Comparison of ENCODE assay signal across 8 cellular contexts in the genomic region with DNA sequence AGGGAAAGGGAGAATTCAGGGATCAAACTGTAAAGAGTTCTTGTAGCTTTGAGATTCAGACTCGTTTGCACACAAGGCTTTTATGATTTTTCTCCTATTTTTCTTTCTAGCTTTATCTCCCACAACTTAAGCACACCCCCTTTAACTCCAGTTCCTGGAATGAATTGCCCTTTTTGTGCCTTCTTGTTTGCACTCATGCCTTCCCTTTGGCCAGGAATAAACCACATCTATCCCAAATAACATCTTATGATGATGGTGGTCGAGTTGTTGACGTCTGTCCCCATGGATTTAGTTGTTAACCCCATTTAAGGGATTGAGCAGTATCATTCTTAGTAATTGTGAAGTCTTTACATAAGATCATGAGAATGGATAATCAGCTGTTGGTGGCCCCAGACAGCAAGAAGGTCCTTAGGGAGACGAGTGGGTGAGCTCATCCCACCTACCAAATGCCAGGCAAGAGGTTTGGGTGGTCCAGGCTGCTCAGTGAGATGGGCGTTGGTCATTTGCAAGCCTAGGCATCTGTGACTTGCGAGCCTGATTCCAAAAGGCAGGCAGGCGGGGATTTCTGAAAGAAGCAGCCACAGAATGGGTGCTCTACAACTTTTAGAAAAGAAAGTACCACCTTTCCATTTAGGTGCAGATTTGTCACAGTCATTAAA. TPM values are rescaled to one million over a fixed set of nuclear protein-coding genes. Genes with fewer than 3 reads are reported as not detected.
DNase-seq lines count a peak whose midpoint lies in the region; ATAC-seq, FAIRE-seq and TF ChIP-seq lines count a peak whose summit lies in the region.

No MANE protein-coding gene starts in this region.

- no peaks in the 10 kb centered on the region for H3K9me3 ChIP-seq in keratinocyte (ENCODE audit: control insufficient read depth, low read depth, low read length)
- H3K9me3 ChIP-seq in suprapubic skin = no peaks in the 10 kb centered on the region

- TF ChIP-seq POLR2A in suprapubic skin (IDR thresholded peaks at IDR 0.05) = no peak
- TF ChIP-seq POLR2A in lower leg skin (IDR thresholded peaks at IDR 0.05) = no peak

- peaks cover 68% of the 10 kb centered on the region for H3K79me2 ChIP-seq in keratinocyte (ENCODE audit: control insufficient read depth, insufficient read depth, low read length)

- ATAC-seq in HG03097 (IDR thresholded peaks at IDR 0.05; ENCODE audit: low FRiP score, unreplicated experiment) = no peak

- no peak for FAIRE-seq in keratinocyte (lab: Jason Lieb, UNC)

- dilution Hi-C loops in keratinocyte (cut with MboI; ENCODE audit: extremely low pct_ligation_motif_present, low sequenced_read_pairs) = no loop called here

- H4K20me1 ChIP-seq in keratinocyte (ENCODE audit: control insufficient read depth, extremely low read depth, insufficient read depth, low read length) = peaks cover 11% of the 10 kb centered on the region

- H3K4me2 ChIP-seq in keratinocyte (ENCODE audit: control insufficient read depth, extremely low read depth, insufficient read depth, low read depth, low read length) = peak overlapping the region; percentile 95

- H3K4me1 Mint-ChIP-seq in T-helper 1 cell treated with Interleukin-12 subunit alpha and Interleukin-12 subunit beta and Interleukin-4 antibody, amounts not matched to agents 30 μg/mL and 1 μg/mL, for 36 hours (ENCODE audit: low read depth) = peaks cover 34% of the 10 kb centered on the region
- peaks cover 45% of the 10 kb centered on the region for H3K4me1 Mint-ChIP-seq in activated T-helper 2 cell treated with anti-CD3 and anti-CD28 coated beads, Interferon-gamma antibody, Interleukin-2, Interleukin-4, amounts not matched to agents 10 μg/mL and 5 μg/mL and 100 μg/mL, durations not matched to agents 14 hours and 24 hours and 36 hours (ENCODE audit: low read depth)

- H3K27ac Mint-ChIP-seq in T-helper 1 cell treated with Interleukin-12 subunit alpha and Interleukin-12 subunit beta and Interleukin-4 antibody, amounts not matched to agents 30 μg/mL and 1 μg/mL, for 36 hours = no peak overlapping the region
- peak overlapping the region; percentile 59 for H3K27ac Mint-ChIP-seq in activated T-helper 2 cell treated with anti-CD3 and anti-CD28 coated beads, Interferon-gamma antibody, Interleukin-2, Interleukin-4, amounts not matched to agents 10 μg/mL and 5 μg/mL and 100 μg/mL, durations not matched to agents 14 hours and 24 hours and 36 hours

- peak overlapping the region; percentile 86 for H3K9ac ChIP-seq in keratinocyte (ENCODE audit: control insufficient read depth, extremely low read depth, insufficient read depth, low read length)

- DNase-seq in T-helper 1 cell (no peak), keratinocyte (ENCODE audit: low read depth, low spot score) (no peak), suprapubic skin (ENCODE audit: low spot score in 2 of 2) (no peak), lower leg skin (ENCODE audit: low spot score in 2 of 2) (no peak)
- no peak for DNase-seq in activated T-helper 2 cell treated with anti-CD3 and anti-CD28 coated beads, Interferon-gamma antibody, Interleukin-2, Interleukin-4, amounts not matched to agents 10 μg/mL and 5 μg/mL and 100 μg/mL, durations not matched to agents 14 hours and 24 hours and 36 hours (ENCODE audit: low spot score)
- DNase-seq in stimulated activated naive CD4-positive, alpha-beta T cell treated with Interleukin-2 at 50 U/mL for 16 hours (lab: John Stamatoyannopoulos, UW) = no peak

- no peak for TF ChIP-seq EP300 in suprapubic skin (IDR thresholded peaks at IDR 0.05)

- peaks cover 9 to 23% of the 10 kb centered on the region in 2 experiments for H3K36me3 ChIP-seq in keratinocyte (ENCODE audit: control insufficient read depth in 2 of 2, extremely low read depth in 1 of 2, insufficient read depth in 2 of 2, low read length in 2 of 2)
- peaks cover 13% of the 10 kb centered on the region for H3K36me3 ChIP-seq in suprapubic skin

- H3K27me3 Mint-ChIP-seq in T-helper 1 cell treated with Interleukin-12 subunit alpha and Interleukin-12 subunit beta and Interleukin-4 antibody, amounts not matched to agents 30 μg/mL and 1 μg/mL, for 36 hours (ENCODE audit: low read depth) = no peaks in the 10 kb centered on the region
- H3K27me3 Mint-ChIP-seq in activated T-helper 2 cell treated with anti-CD3 and anti-CD28 coated beads, Interferon-gamma antibody, Interleukin-2, Interleukin-4, amounts not matched to agents 10 μg/mL and 5 μg/mL and 100 μg/mL, durations not matched to agents 14 hours and 24 hours and 36 hours (ENCODE audit: low read depth) = no peaks in the 10 kb centered on the region

- H3K9me3 Mint-ChIP-seq in T-helper 1 cell treated with Interleukin-12 subunit alpha and Interleukin-12 subunit beta and Interleukin-4 antibody, amounts not matched to agents 30 μg/mL and 1 μg/mL, for 36 hours = no peaks in the 10 kb centered on the region
- H3K9me3 Mint-ChIP-seq in activated T-helper 2 cell treated with anti-CD3 and anti-CD28 coated beads, Interferon-gamma antibody, Interleukin-2, Interleukin-4, amounts not matched to agents 10 μg/mL and 5 μg/mL and 100 μg/mL, durations not matched to agents 14 hours and 24 hours and 36 hours = no peaks in the 10 kb centered on the region

- intact Hi-C loops in activated T-helper 2 cell treated with anti-CD3 and anti-CD28 coated beads, Interferon-gamma antibody, Interleukin-2, Interleukin-4, amounts not matched to agents 10 μg/mL and 5 μg/mL and 100 μg/mL, durations not matched to agents 14 hours and 24 hours and 36 hours (cut with micrococcal nuclease) = loop anchor here (10.0 kb wide), 4 partner anchors 487 to 1247 kb away; a partner anchor contains a TSS
- intact Hi-C loops in lower leg skin (cut with DNase I; ENCODE audit: low total_unique reads) = no loop called here

- H3K4me1 ChIP-seq in keratinocyte (ENCODE audit: control insufficient read depth, extremely low read depth, insufficient read depth, low read length) (peaks cover 22% of the 10 kb centered on the region), suprapubic skin (peaks cover 53% of the 10 kb centered on the region)

- peak overlapping the region; percentile 87 for H3K4me3 Mint-ChIP-seq in T-helper 1 cell treated with Interleukin-12 subunit alpha and Interleukin-12 subunit beta and Interleukin-4 antibody, amounts not matched to agents 30 μg/mL and 1 μg/mL, for 36 hours
- peak overlapping the region; percentile 90 for H3K4me3 Mint-ChIP-seq in activated T-helper 2 cell treated with anti-CD3 and anti-CD28 coated beads, Interferon-gamma antibody, Interleukin-2, Interleukin-4, amounts not matched to agents 10 μg/mL and 5 μg/mL and 100 μg/mL, durations not matched to agents 14 hours and 24 hours and 36 hours (ENCODE audit: low read depth)

- 23% methylated on average over 7 of the region's 7 CpGs for WGBS in suprapubic skin
- 17 to 21% methylated on average over 7 of the region's 7 CpGs for WGBS in lower leg skin, 2 donors

- peaks cover 23% of the 10 kb centered on the region for H3K36me3 Mint-ChIP-seq in T-helper 1 cell treated with Interleukin-12 subunit alpha and Interleukin-12 subunit beta and Interleukin-4 antibody, amounts not matched to agents 30 μg/mL and 1 μg/mL, for 36 hours (ENCODE audit: low read depth)
- H3K36me3 Mint-ChIP-seq in activated T-helper 2 cell treated with anti-CD3 and anti-CD28 coated beads, Interferon-gamma antibody, Interleukin-2, Interleukin-4, amounts not matched to agents 10 μg/mL and 5 μg/mL and 100 μg/mL, durations not matched to agents 14 hours and 24 hours and 36 hours (ENCODE audit: low read depth) = peaks cover 42% of the 10 kb centered on the region

- peaks cover 3% of the 10 kb centered on the region for H3K9me1 ChIP-seq in keratinocyte (ENCODE audit: control insufficient read depth, extremely low read depth, insufficient read depth, low read length)

- no peak for TF ChIP-seq CTCF in keratinocyte (optimal IDR thresholded peaks at IDR 0.05 in 1 of 3, IDR thresholded peaks at IDR 0.05 in 1 of 3, conservative IDR thresholded peaks at IDR 0.05 in 1 of 3; ENCODE audit: extremely low read depth in 1 of 3, insufficient read depth in 2 of 3, low read length in 3 of 3)
- no peak for TF ChIP-seq CTCF in suprapubic skin (IDR thresholded peaks at IDR 0.05)
- no peak for TF ChIP-seq CTCF in lower leg skin (IDR thresholded peaks at IDR 0.05)

- H3K27me3 ChIP-seq in keratinocyte (ENCODE audit: control insufficient read depth, extremely low read depth, insufficient read depth, low read length) (no peaks in the 10 kb centered on the region), suprapubic skin (no peaks in the 10 kb centered on the region)

- H3K4me3 ChIP-seq in keratinocyte (ENCODE audit: control insufficient read depth in 2 of 3, extremely low read depth in 1 of 3, insufficient read depth in 2 of 3, low read depth in 1 of 3, low read length in 3 of 3) (peak overlapping the region; percentile 59 to 91 (median 63)), suprapubic skin (peak overlapping the region; percentile 98), lower leg skin (ENCODE audit: low read depth, poor library complexity, severe bottlenecking) (no peak overlapping the region)

- H3K27ac ChIP-seq in keratinocyte (ENCODE audit: control insufficient read depth, insufficient read depth, low read length) (peak overlapping the region; percentile 69), suprapubic skin (no peak overlapping the region)

- no peak overlapping the region for H2AFZ ChIP-seq in keratinocyte (ENCODE audit: control insufficient read depth, low read length)

RNA-seq across cellular contexts. Expression of a gene that starts 2.3 kb away (rescaled TPM):
- total RNA-seq in activated T-helper 2 cell treated with anti-CD3 and anti-CD28 coated beads, Interferon-gamma antibody, Interleukin-2, Interleukin-4, amounts not matched to agents 10 μg/mL and 5 μg/mL and 100 μg/mL, durations not matched to agents 14 hours and 24 hours and 36 hours = 47.2 and 47.8 TPM in 2 replicates
- polyA plus RNA-seq in keratinocyte = 52.3 to 55.1 TPM (median 54.6 TPM) in 3 replicates
- 47.0 TPM for polyA plus RNA-seq in keratinocyte (2011; ENCODE audit: low read depth)
- 40.7 and 50.1 TPM in 2 replicates for polyA plus RNA-seq in keratinocyte (2011; cell fraction: cytosol; rRNA removed)
- 64.8 and 66.7 TPM in 2 replicates for polyA plus RNA-seq in keratinocyte (2011; cell fraction: nucleus; rRNA removed)
- polyA plus RNA-seq in keratinocyte (2012; ENCODE audit: low replicate concordance) = 38.4 and 45.5 TPM in 2 replicates
- 38.9 to 48.4 TPM (median 45.6 TPM) in 3 replicates for polyA minus RNA-seq in keratinocyte
- polyA minus RNA-seq in keratinocyte (2011; cell fraction: cytosol; rRNA and poly(A)+ RNA removed) = 28.0 TPM
- polyA minus RNA-seq in keratinocyte (2011; cell fraction: nucleus; rRNA and poly(A)+ RNA removed) = 26.2 and 31.6 TPM in 2 replicates
- total RNA-seq in suprapubic skin = 10 to 100 TPM; 56.9 to 66.7 (median 63.4) TPM
- total RNA-seq in lower leg skin = 10 to 100 TPM; 72.3 to 94.7 (median 87.0) TPM

RNA-seq across cellular contexts. Expression of a gene that starts 16.7 kb away (rescaled TPM):
- total RNA-seq in activated T-helper 2 cell treated with anti-CD3 and anti-CD28 coated beads, Interferon-gamma antibody, Interleukin-2, Interleukin-4, amounts not matched to agents 10 μg/mL and 5 μg/mL and 100 μg/mL, durations not matched to agents 14 hours and 24 hours and 36 hours = 0.21 and 0.23 TPM in 2 replicates
- polyA plus RNA-seq in keratinocyte = 0.22 to 0.31 TPM (median 0.31 TPM) in 3 replicates
- 0.07 TPM for polyA plus RNA-seq in keratinocyte (2011; ENCODE audit: low read depth)
- 0.10 and 0.19 TPM in 2 replicates for polyA plus RNA-seq in keratinocyte (2011; cell fraction: cytosol; rRNA removed)
- 0.92 and 1.1 TPM in 2 replicates for polyA plus RNA-seq in keratinocyte (2011; cell fraction: nucleus; rRNA removed)
- polyA plus RNA-seq in keratinocyte (2012; ENCODE audit: low replicate concordance) = 0.08 and 0.11 TPM in 2 replicates
- polyA minus RNA-seq in keratinocyte = 0.07 to 0.32 TPM in 2 of 3 replicates, not detected in the other
- polyA minus RNA-seq in keratinocyte (2011; cell fraction: cytosol; rRNA and poly(A)+ RNA removed) = not detected
- 0.11 and 0.54 TPM in 2 replicates for polyA minus RNA-seq in keratinocyte (2011; cell fraction: nucleus; rRNA and poly(A)+ RNA removed)
- total RNA-seq in suprapubic skin (1 to 10 TPM; 1.8 to 6.6 (median 3.5) TPM), lower leg skin (1 to 10 TPM in 3 of 4 donors, under 1 TPM in 1; 0.97 to 3.8 (median 2.5) TPM)
